Comparison of ENCODE assay signal across 2 cellular contexts in the genomic region with DNA sequence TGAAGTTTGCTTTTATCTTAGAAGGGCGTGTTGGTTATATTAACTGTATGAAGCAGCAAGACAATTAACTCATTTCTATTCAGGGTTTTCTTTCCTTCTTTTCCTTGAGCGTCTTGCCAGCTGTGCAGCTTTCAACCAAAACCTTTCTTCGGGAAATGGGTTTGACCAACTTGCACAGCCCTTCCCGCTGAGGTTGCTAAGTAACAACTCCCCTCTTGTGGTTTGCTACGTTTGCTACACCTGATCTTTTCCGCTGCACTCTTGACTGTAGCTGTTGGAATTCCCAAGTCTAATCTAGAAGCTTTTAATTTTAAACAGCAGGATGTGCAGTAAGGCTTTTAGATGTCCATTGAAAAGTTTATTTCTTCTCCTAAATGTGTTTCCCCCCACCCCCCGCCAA.
TF ChIP-seq lines count a peak whose summit lies in the region.

No MANE protein-coding gene starts in this region.

TF ChIP-seq in H1, 55 proteins besides CTCF, POLR2A, EP300 and RAD21:
- no peak for TF ChIP-seq SAP30 (IDR thresholded peaks at IDR 0.05; ENCODE audit: insufficient read depth, insufficient replicate concordance, low read length)
- no peak for TF ChIP-seq ASH2L (IDR thresholded peaks at IDR 0.05; ENCODE audit: low read length)
- TF ChIP-seq SP2 (IDR thresholded peaks at IDR 0.05; ENCODE audit: low read length) = no peak
- no peak for TF ChIP-seq RBBP5 (IDR thresholded peaks at IDR 0.05; ENCODE audit: borderline replicate concordance, low read depth, low read length)
- TF ChIP-seq TAF1 (IDR thresholded peaks at IDR 0.05; ENCODE audit: low read depth, low read length) = no peak
- TF ChIP-seq NRF1 (IDR thresholded peaks at IDR 0.05; ENCODE audit: low read depth, low read length) = no peak
- TF ChIP-seq CHD2 (IDR thresholded peaks at IDR 0.05; ENCODE audit: low read length) = no peak
- TF ChIP-seq BRCA1 (IDR thresholded peaks at IDR 0.05; ENCODE audit: low read depth, low read length) = no peak
- TF ChIP-seq FOSL1 (IDR thresholded peaks at IDR 0.05; ENCODE audit: insufficient read depth, low read depth, low read length) = no peak
- TF ChIP-seq RXRA (IDR thresholded peaks at IDR 0.05; ENCODE audit: insufficient read depth, low read depth, low read length) = no peak

TF ChIP-seq in neural cell, 6 proteins besides CTCF, POLR2A, EP300 and RAD21:
- TF ChIP-seq MXI1 (conservative IDR thresholded peaks at IDR 0.05; ENCODE audit: poor library complexity, severe bottlenecking) (no peak), POLR2AphosphoS5 (IDR thresholded peaks at IDR 0.05) (no peak), SMC3 (conservative IDR thresholded peaks at IDR 0.05; ENCODE audit: poor library complexity) (no peak), TAF1 (IDR thresholded peaks at IDR 0.05; ENCODE audit: low read depth) (no peak), EZH2 (IDR thresholded peaks at IDR 0.05; ENCODE audit: borderline replicate concordance, insufficient read depth, low read length, poor library complexity, severe bottlenecking) (no peak)
- TF ChIP-seq, protein P1, sequence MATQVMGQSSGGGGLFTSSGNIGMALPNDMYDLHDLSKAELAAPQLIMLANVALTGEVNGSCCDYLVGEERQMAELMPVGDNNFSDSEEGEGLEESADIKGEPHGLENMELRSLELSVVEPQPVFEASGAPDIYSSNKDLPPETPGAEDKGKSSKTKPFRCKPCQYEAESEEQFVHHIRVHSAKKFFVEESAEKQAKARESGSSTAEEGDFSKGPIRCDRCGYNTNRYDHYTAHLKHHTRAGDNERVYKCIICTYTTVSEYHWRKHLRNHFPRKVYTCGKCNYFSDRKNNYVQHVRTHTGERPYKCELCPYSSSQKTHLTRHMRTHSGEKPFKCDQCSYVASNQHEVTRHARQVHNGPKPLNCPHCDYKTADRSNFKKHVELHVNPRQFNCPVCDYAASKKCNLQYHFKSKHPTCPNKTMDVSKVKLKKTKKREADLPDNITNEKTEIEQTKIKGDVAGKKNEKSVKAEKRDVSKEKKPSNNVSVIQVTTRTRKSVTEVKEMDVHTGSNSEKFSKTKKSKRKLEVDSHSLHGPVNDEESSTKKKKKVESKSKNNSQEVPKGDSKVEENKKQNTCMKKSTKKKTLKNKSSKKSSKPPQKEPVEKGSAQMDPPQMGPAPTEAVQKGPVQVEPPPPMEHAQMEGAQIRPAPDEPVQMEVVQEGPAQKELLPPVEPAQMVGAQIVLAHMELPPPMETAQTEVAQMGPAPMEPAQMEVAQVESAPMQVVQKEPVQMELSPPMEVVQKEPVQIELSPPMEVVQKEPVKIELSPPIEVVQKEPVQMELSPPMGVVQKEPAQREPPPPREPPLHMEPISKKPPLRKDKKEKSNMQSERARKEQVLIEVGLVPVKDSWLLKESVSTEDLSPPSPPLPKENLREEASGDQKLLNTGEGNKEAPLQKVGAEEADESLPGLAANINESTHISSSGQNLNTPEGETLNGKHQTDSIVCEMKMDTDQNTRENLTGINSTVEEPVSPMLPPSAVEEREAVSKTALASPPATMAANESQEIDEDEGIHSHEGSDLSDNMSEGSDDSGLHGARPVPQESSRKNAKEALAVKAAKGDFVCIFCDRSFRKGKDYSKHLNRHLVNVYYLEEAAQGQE (IDR thresholded peaks at IDR 0.05; ENCODE audit: borderline replicate concordance) = no peak
